ENCODE assay signal across 22 cellular contexts in genomic region chr15:55659481-55659880, GRCh38.
DNase-seq lines count a peak whose midpoint lies in the region; ATAC-seq and TF ChIP-seq lines count a peak whose summit lies in the region.
"Had no signal": no experiment of that assay in that cellular context is flagged by ENCODE, and none has a peak within 500 bp of the region (broad histone marks: within the 10 kb centered on the region; RNA-seq: fewer than 3 reads in every experiment).

No MANE protein-coding gene starts in this region.

- intact Hi-C loops in natural killer cell (cut with micrococcal nuclease): no loop called here

- H3K79me2 ChIP-seq in trophoblast cell (ENCODE audit: control insufficient read depth, insufficient read depth, low read length, poor library complexity): no peaks in the 10 kb centered on the region

- no CpG with 5 or more reads among the region's 11 CpGs for WGBS in trophoblast cell (ENCODE audit: extremely low coverage, insufficient coverage, insufficient read length)

- no peaks in the 10 kb centered on the region for H3K4me1 Mint-ChIP-seq in CD4-positive, CD25-positive, alpha-beta regulatory T cell
- H3K4me1 Mint-ChIP-seq in nephron progenitor cell (peaks cover 73% of the 10 kb centered on the region), natural killer cell (no peaks in the 10 kb centered on the region)
- H3K4me1 Mint-ChIP-seq: CD14-positive monocyte; CD4-positive, alpha-beta memory T cell had no signal

- H3K4me1 ChIP-seq in CD4-positive, CD25-positive, alpha-beta regulatory T cell (ENCODE audit: control insufficient read depth, insufficient read depth, low read length, poor library complexity, severe bottlenecking): no peaks in the 10 kb centered on the region
- peaks cover 4 to 14% of the 10 kb centered on the region in 2 experiments for H3K4me1 ChIP-seq in trophoblast cell (ENCODE audit: control insufficient read depth in 1 of 2, insufficient read depth in 2 of 2, low read length in 2 of 2)
- H3K4me1 ChIP-seq: BLaER1 treated with 17β-estradiol and CSF1 and Interleukin-3, amounts not matched to agents 10 nM and 100 nM had no signal

- H3K23ac ChIP-seq in trophoblast cell (ENCODE audit: low read length): no peak overlapping the region

- H3K9me3 Mint-ChIP-seq in CD4-positive, CD25-positive, alpha-beta regulatory T cell: no peaks in the 10 kb centered on the region
- H3K9me3 Mint-ChIP-seq in nephron progenitor cell (no peaks in the 10 kb centered on the region), natural killer cell (no peaks in the 10 kb centered on the region)
- H3K9me3 Mint-ChIP-seq: CD4-positive, alpha-beta memory T cell had no signal

- no peaks in the 10 kb centered on the region for H3K27me3 ChIP-seq in CD4-positive, CD25-positive, alpha-beta regulatory T cell (ENCODE audit: control insufficient read depth, insufficient read depth, low read length)
- H3K27me3 ChIP-seq in trophoblast cell (ENCODE audit: insufficient read depth, low read length): no peaks in the 10 kb centered on the region
- H3K27me3 ChIP-seq: BE2C; BLaER1 treated with 17β-estradiol and CSF1 and Interleukin-3, amounts not matched to agents 10 nM and 100 nM had no signal

- H3K36me3 ChIP-seq in CD4-positive, CD25-positive, alpha-beta regulatory T cell (ENCODE audit: control insufficient read depth, insufficient read depth, low read length): no peaks in the 10 kb centered on the region
- peaks cover 11 to 15% of the 10 kb centered on the region in 2 experiments for H3K36me3 ChIP-seq in trophoblast cell (ENCODE audit: control insufficient read depth in 1 of 2, insufficient read depth in 2 of 2, low read length in 2 of 2)
- H3K36me3 ChIP-seq: BLaER1 treated with 17β-estradiol and CSF1 and Interleukin-3, amounts not matched to agents 10 nM and 100 nM had no signal

- H2AK5ac ChIP-seq in trophoblast cell (ENCODE audit: low read length): peak overlapping the region; percentile 46

- peaks cover 3% of the 10 kb centered on the region for H3K79me1 ChIP-seq in trophoblast cell (ENCODE audit: low read length)

- H3K14ac ChIP-seq in trophoblast cell (ENCODE audit: low read length): peak overlapping the region; percentile 66

- H3K27ac Mint-ChIP-seq in CD4-positive, CD25-positive, alpha-beta regulatory T cell: peak overlapping the region in 2 of 3 donors; percentile 6 to 57
- peak overlapping the region; percentile 94 for H3K27ac Mint-ChIP-seq in nephron progenitor cell
- no peak overlapping the region for H3K27ac Mint-ChIP-seq in natural killer cell
- H3K27ac Mint-ChIP-seq: CD14-positive monocyte; CD4-positive, alpha-beta memory T cell had no signal

- no peak for DNase-seq in CD4-positive, CD25-positive, alpha-beta regulatory T cell
- DNase-seq in NCI-H82 treated with DMSO at 0.1 percent for 48 hours (lab: John Stamatoyannopoulos, UW; ENCODE audit: unreplicated experiment) (peak; percentile 66), nephron progenitor cell (no peak), trophoblast cell (no peak), NCI-H1105 treated with DMSO at 0.1 percent for 48 hours (lab: John Stamatoyannopoulos, UW) (no peak), NCI-H1436 (lab: John Stamatoyannopoulos, UW) (no peak), natural killer cell (no peak), activated gamma-delta T cell treated with Interleukin-2 at 50 U/mL for 16 hours (no peak)
- DNase-seq: 8988T; ACHN; AML-193; BE2C; Caco-2; CD4-positive, alpha-beta memory T cell; DMS153; DND-41; GM23248; H7; HCEC 1CT had no signal

- peaks cover 13% of the 10 kb centered on the region for H3K27me3 Mint-ChIP-seq in CD4-positive, CD25-positive, alpha-beta regulatory T cell
- no peaks in the 10 kb centered on the region for H3K27me3 Mint-ChIP-seq in nephron progenitor cell (ENCODE audit: low read depth, poor library complexity)
- peaks cover 0 to 4% of the 10 kb centered on the region in 2 donors for H3K27me3 Mint-ChIP-seq in natural killer cell (ENCODE audit: low read depth in 2 of 2)
- H3K27me3 Mint-ChIP-seq: CD4-positive, alpha-beta memory T cell had no signal

- peak overlapping the region; percentile 80 for H4K91ac ChIP-seq in trophoblast cell (ENCODE audit: low read depth, low read length)

- H3K4ac ChIP-seq in trophoblast cell (ENCODE audit: low read depth, low read length): peak overlapping the region; percentile 69

- H3K9ac ChIP-seq in trophoblast cell (ENCODE audit: low read length): no peak overlapping the region
- H3K9ac ChIP-seq: BLaER1 treated with 17β-estradiol and CSF1 and Interleukin-3, amounts not matched to agents 10 nM and 100 nM; GM23248 had no signal

- H3K18ac ChIP-seq in trophoblast cell (ENCODE audit: low read length): peak overlapping the region; percentile 86

- peak overlapping the region; percentile 51 for H2BK120ac ChIP-seq in trophoblast cell (ENCODE audit: insufficient read depth, low read length, poor library complexity)

- no peak overlapping the region for H4K12ac ChIP-seq in trophoblast cell (ENCODE audit: low read depth, low read length)

- H2BK5ac ChIP-seq in trophoblast cell (ENCODE audit: low read depth, low read length, poor library complexity): peak overlapping the region; percentile 56

- ATAC-seq in CD4-positive, CD25-positive, alpha-beta regulatory T cell (ENCODE audit: low read depth in 2 of 2): no peak
- ATAC-seq in natural killer cell: no peak
- ATAC-seq: A549 had no signal

- no peak overlapping the region for H3K4me3 Mint-ChIP-seq in CD4-positive, CD25-positive, alpha-beta regulatory T cell
- peak overlapping the region; percentile 28 for H3K4me3 Mint-ChIP-seq in nephron progenitor cell
- no peak overlapping the region for H3K4me3 Mint-ChIP-seq in natural killer cell
- H3K4me3 Mint-ChIP-seq: CD14-positive monocyte; CD4-positive, alpha-beta memory T cell had no signal

- no peak overlapping the region for H3K27ac ChIP-seq in CD4-positive, CD25-positive, alpha-beta regulatory T cell (ENCODE audit: insufficient read depth, low read length, poor library complexity, severe bottlenecking)
- peak overlapping the region; percentile 17 for H3K27ac ChIP-seq in trophoblast cell (ENCODE audit: low read depth, low read length)
- H3K27ac ChIP-seq: A549; BLaER1 treated with 17β-estradiol and CSF1 and Interleukin-3, amounts not matched to agents 10 nM and 100 nM; GM23248 had no signal

- no peak overlapping the region for H3K4me2 ChIP-seq in trophoblast cell (ENCODE audit: low read length)
- H3K4me2 ChIP-seq: A549; BLaER1 treated with 17β-estradiol and CSF1 and Interleukin-3, amounts not matched to agents 10 nM and 100 nM had no signal

- H2AFZ ChIP-seq in trophoblast cell (ENCODE audit: insufficient read depth, low read length, poor library complexity): no peak overlapping the region

- H2BK12ac ChIP-seq in trophoblast cell (ENCODE audit: low read length): peak overlapping the region; percentile 71

- H4K8ac ChIP-seq in trophoblast cell (ENCODE audit: low read depth, low read length): peak overlapping the region; percentile 38

- H3K9me3 ChIP-seq in CD4-positive, CD25-positive, alpha-beta regulatory T cell (ENCODE audit: control insufficient read depth in 2 of 2, low read length in 2 of 2): no peaks in the 10 kb centered on the region
- H3K9me3 ChIP-seq in trophoblast cell (ENCODE audit: insufficient read depth, low read depth, low read length): no peaks in the 10 kb centered on the region
- H3K9me3 ChIP-seq: A549; BE2C; BLaER1 treated with 17β-estradiol and CSF1 and Interleukin-3, amounts not matched to agents 10 nM and 100 nM; Caco-2 had no signal

- H3K4me3 ChIP-seq in CD4-positive, CD25-positive, alpha-beta regulatory T cell (ENCODE audit: low read depth, low read length): no peak overlapping the region
- no peak overlapping the region for H3K4me3 ChIP-seq in trophoblast cell (ENCODE audit: low read depth, low read length)
- H3K4me3 ChIP-seq: A549; BLaER1 treated with 17β-estradiol and CSF1 and Interleukin-3, amounts not matched to agents 10 nM and 100 nM; GM23248 had no signal

- no peak for TF ChIP-seq CTCF in nephron progenitor cell (IDR thresholded peaks at IDR 0.05)
- no peak for TF ChIP-seq CTCF in natural killer cell (IDR thresholded peaks at IDR 0.05)

- H3K36me3 Mint-ChIP-seq in CD4-positive, CD25-positive, alpha-beta regulatory T cell: no peaks in the 10 kb centered on the region
- H3K36me3 Mint-ChIP-seq in nephron progenitor cell (ENCODE audit: low read depth) (peaks cover 63% of the 10 kb centered on the region), natural killer cell (no peaks in the 10 kb centered on the region)
- H3K36me3 Mint-ChIP-seq: CD14-positive monocyte; CD4-positive, alpha-beta memory T cell had no signal

Comparison
In these comparisons a context has a peak if more than half of its experiments do, and no peak if none do; other contexts are left out.
1. H3K27ac Mint-ChIP-seq: peak in CD4-positive, CD25-positive, alpha-beta regulatory T cell (2 of 3) and nephron progenitor cell (single experiment); none in natural killer cell (0 of 2).